8 cellular contexts compared by ENCODE assay signal in genomic region chr1:231076802-231077201, GRCh38.
"Had no signal": no experiment of that assay in that cellular context is flagged by ENCODE, and none has a peak within 500 bp of the region (broad histone marks: within the 10 kb centered on the region; RNA-seq: fewer than 3 reads in every experiment).

No MANE protein-coding gene starts in this region.

- H3K27ac ChIP-seq: GM23248, HL-60 had no signal

- ATAC-seq: HCT116, HepG2 had no signal

- H3K9ac ChIP-seq: GM23248 had no signal

- H3K36me3 ChIP-seq: HAP-1 had no signal

- FAIRE-seq: HepG2 had no signal

- H3K4me3 ChIP-seq: GM23248, HAP-1 had no signal

- H2AFZ ChIP-seq: GM23248 had no signal

- H3K4me1 ChIP-seq: HAP-1 had no signal

- H3K9me3 ChIP-seq: HAP-1 had no signal

- DNase-seq: GM23248, GOT3, H7, KG1 had no signal
